12 cellular contexts compared by ENCODE assay signal in genomic region chr12:53560386-53560785, GRCh38. TPM values are rescaled to one million over a fixed set of nuclear protein-coding genes. Genes with fewer than 3 reads are reported as not detected.
DNase-seq lines count a peak whose midpoint lies in the region; ATAC-seq and TF ChIP-seq lines count a peak whose summit lies in the region.
"Had no signal": no experiment of that assay in that cellular context is flagged by ENCODE, and none has a peak within 500 bp of the region (broad histone marks: within the 10 kb centered on the region; RNA-seq: fewer than 3 reads in every experiment).

No MANE protein-coding gene starts in this region.

- H3K27ac Mint-ChIP-seq in naive thymus-derived CD8-positive, alpha-beta T cell, result peak overlapping the region in 2 of 10 donors; percentile 6 to 36

- no peak for TF ChIP-seq POLR2A in prostate gland (IDR thresholded peaks at IDR 0.05)

- no peaks in the 10 kb centered on the region for H3K27me3 ChIP-seq in prostate gland (replicated peaks; ENCODE audit: insufficient read depth)

- no peaks in the 10 kb centered on the region for H3K27me3 Mint-ChIP-seq in naive thymus-derived CD8-positive, alpha-beta T cell

- intact Hi-C loops in prostate gland (cut with DNase I), result no loop called here

- H3K9me3 Mint-ChIP-seq in naive thymus-derived CD8-positive, alpha-beta T cell, result no peaks in the 10 kb centered on the region

- peak; percentile 48 for ATAC-seq in SK-N-SH treated with all-trans-retinoic acid at 6 μM for 48 hours
- no peak for ATAC-seq in GM21515 (IDR thresholded peaks at IDR 0.05; ENCODE audit: unreplicated experiment)
- ATAC-seq in HG02970 (IDR thresholded peaks at IDR 0.05; ENCODE audit: low FRiP score, unreplicated experiment), result no peak
- ATAC-seq in naive thymus-derived CD8-positive, alpha-beta T cell, result no peak

- H3K9me3 ChIP-seq in prostate gland, result no peaks in the 10 kb centered on the region

- no peaks in the 10 kb centered on the region for H3K36me3 ChIP-seq in prostate gland

- POLR2A ChIA-PET in naive thymus-derived CD8-positive, alpha-beta T cell (lab: Charles Lee), result interaction anchor here (0.6 to 0.7 kb wide), 2 partner anchors 22 to 324 kb away, joined by 3 to 4 read pairs; no protein-coding TSS in a partner anchor

- DNase-seq in EL (peak; percentile 74), fibroblast of mammary gland (ENCODE audit: low read depth) (peak; percentile 90), prostate gland (ENCODE audit: low spot score) (no peak)
- no peak for DNase-seq in activated CD4-positive, alpha-beta T cell treated with anti-CD3 and anti-CD28 coated beads, Interleukin-2, amount 50 U/mL, for 48 hours
- DNase-seq in naive thymus-derived CD8-positive, alpha-beta T cell, result no peak
- DNase-seq: erythroblast had no signal

- 43% methylated on average over 5 of the region's 5 CpGs for WGBS in prostate gland

- peak overlapping the region; percentile 16 to 76 for H3K27ac ChIP-seq in prostate gland

- H3K4me3 Mint-ChIP-seq in naive thymus-derived CD8-positive, alpha-beta T cell, result no peak overlapping the region

- peaks cover 7% of the 10 kb centered on the region for H3K4me1 ChIP-seq in prostate gland (replicated peaks)

- TF ChIP-seq CTCF in fibroblast of mammary gland (conservative IDR thresholded peaks at IDR 0.05; ENCODE audit: control insufficient read depth, insufficient read depth, low read depth, low read length) (no peak), prostate gland (IDR thresholded peaks at IDR 0.05) (no peak)

- H3K4me1 Mint-ChIP-seq in naive thymus-derived CD8-positive, alpha-beta T cell, result peaks cover 15 to 51% (median 36%) of the 10 kb centered on the region in 4 donors

- peaks cover 1 to 7% (median 4%) of the 10 kb centered on the region in 3 donors for H3K36me3 Mint-ChIP-seq in naive thymus-derived CD8-positive, alpha-beta T cell

- H3K4me3 ChIP-seq in fibroblast of mammary gland (ENCODE audit: control insufficient read depth, low read depth, low read length) (no peak overlapping the region), prostate gland (no peak overlapping the region)
- H3K4me3 ChIP-seq: lung had no signal

TF ChIP-seq in SK-N-SH treated with all-trans-retinoic acid at 6 μM for 48 hours, 23 proteins besides CTCF, POLR2A, EP300 and RAD21:
- no peak for TF ChIP-seq CSDC2 (CRISPR knock-in tag; IDR thresholded peaks at IDR 0.05)
- no peak for TF ChIP-seq CSRNP3 (CRISPR knock-in tag; IDR thresholded peaks at IDR 0.05)
- TF ChIP-seq PATZ1 (CRISPR knock-in tag; IDR thresholded peaks at IDR 0.05; ENCODE audit: borderline replicate concordance), result no peak
- no peak for TF ChIP-seq PPARA (CRISPR knock-in tag; IDR thresholded peaks at IDR 0.05; ENCODE audit: borderline replicate concordance)
- TF ChIP-seq ISL1 (CRISPR knock-in tag; IDR thresholded peaks at IDR 0.05), result peak; percentile 41
- TF ChIP-seq GLIS3 (CRISPR knock-in tag; IDR thresholded peaks at IDR 0.05), result no peak

RNA-seq across cellular contexts. Expression of gene NPFF, which starts 53.1 kb away (rescaled TPM):
- not detected for total RNA-seq in prostate gland
- total RNA-seq in naive thymus-derived CD8-positive, alpha-beta T cell, result not detected
- polyA plus RNA-seq in naive thymus-derived CD8-positive, alpha-beta T cell, result not detected
- total RNA-seq: lung, renal cortical epithelial cell, ureter had no signal

RNA-seq across cellular contexts. Expression of gene TARBP2, which starts 59.3 kb away (rescaled TPM):
- 10 to 100 TPM; 23.4 to 45.7 TPM for total RNA-seq in prostate gland
- total RNA-seq in naive thymus-derived CD8-positive, alpha-beta T cell, result 10 to 100 TPM; 45.2 to 46.1 TPM
- polyA plus RNA-seq in naive thymus-derived CD8-positive, alpha-beta T cell, result 10 to 100 TPM; 27.0 to 32.1 (median 27.9) TPM

Comparison
In these comparisons a context has a peak if more than half of its experiments do, and no peak if none do; other contexts are left out.
1. DNase-seq: peak in EL (single experiment) and fibroblast of mammary gland (single experiment); none in prostate gland (single experiment), activated CD4-positive, alpha-beta T cell treated with anti-CD3 and anti-CD28 coated beads, Interleukin-2, amount 50 U/mL, for 48 hours (0 of 2) and naive thymus-derived CD8-positive, alpha-beta T cell (0 of 10).